In genomic region chr7:47658886-47659635, GRCh38 we compare ENCODE assay signal across 17 cellular contexts.
"Had no signal": no experiment of that assay in that cellular context is flagged by ENCODE, and none has a peak within 500 bp of the region (broad histone marks: within the 10 kb centered on the region; RNA-seq: fewer than 3 reads in every experiment).

No MANE protein-coding gene starts in this region.

- H3K9me3 Mint-ChIP-seq: nephron had no signal

- H2AFZ ChIP-seq: hepatocyte, parathyroid adenoma had no signal

- ATAC-seq: left colon, mucosa of descending colon had no signal

- H3K27me3 ChIP-seq: hepatocyte, stomach, transverse colon had no signal

- H3K4me1 ChIP-seq: parathyroid adenoma, stomach, transverse colon had no signal

- H3K36me3 ChIP-seq: stomach, thoracic aorta, transverse colon had no signal

- H3K9me3 ChIP-seq: mucosa of descending colon, stomach, thoracic aorta, transverse colon had no signal

- H3K4me3 ChIP-seq: coronary artery, hepatocyte, mucosa of descending colon, skin epidermis, stomach, thoracic aorta, transverse colon had no signal

- H3K4me3 Mint-ChIP-seq: nephron had no signal

- DNase-seq: caudate nucleus; effector CD8-positive, alpha-beta T cell; foreskin melanocyte; head of caudate nucleus; left colon; mammary epithelial cell; mucosa of descending colon; stimulated activated CD4-positive, alpha-beta T cell treated with anti-CD3 and anti-CD28 coated beads, Interleukin-12 subunit alpha, Interleukin-12 subunit beta, amount 100 ng/mL, for 4 hours; stomach; substantia nigra; transverse colon had no signal

- H3K9ac ChIP-seq: parathyroid adenoma had no signal

- H3K4me2 ChIP-seq: hepatocyte had no signal

- H3K27ac ChIP-seq: coronary artery, hepatocyte, parathyroid adenoma, skin epidermis, stomach, thoracic aorta, transverse colon had no signal
